16 cellular contexts compared by ENCODE assay signal in genomic region chr13:41766439-41766838, GRCh38.
DNase-seq lines count a peak whose midpoint lies in the region; ATAC-seq, FAIRE-seq and TF ChIP-seq lines count a peak whose summit lies in the region.
"Had no signal": no experiment of that assay in that cellular context is flagged by ENCODE, and none has a peak within 500 bp of the region (broad histone marks: within the 10 kb centered on the region; RNA-seq: fewer than 3 reads in every experiment).

No MANE protein-coding gene starts in this region.

- BruUV-seq in K562 (replicated peaks; lab: Mats Ljungman, UMichigan): no TSS peak

- no peaks in the 10 kb centered on the region for H3K27me3 ChIP-seq in cardiac muscle cell
- no peaks in the 10 kb centered on the region for H3K27me3 ChIP-seq in heart left ventricle
- H3K27me3 ChIP-seq in K562 (ENCODE audit: control insufficient read depth in 2 of 2, insufficient read depth in 2 of 2, low read length in 2 of 2): no peaks in the 10 kb centered on the region
- no peaks in the 10 kb centered on the region for H3K27me3 ChIP-seq in tibial nerve

- intact Hi-C loops in heart left ventricle (cut with DNase I) (no loop called here), K562 (cut with micrococcal nuclease) (no loop called here)

- no peak for TF ChIP-seq CTCF in cardiac muscle cell (IDR thresholded peaks at IDR 0.05; ENCODE audit: low read depth, low read length)
- TF ChIP-seq CTCF in heart left ventricle (IDR thresholded peaks at IDR 0.05): no peak
- TF ChIP-seq CTCF in K562 (IDR thresholded peaks at IDR 0.05 in 2 of 3, conservative IDR thresholded peaks at IDR 0.05 in 1 of 3; ENCODE audit: insufficient read depth in 2 of 3, low read depth in 1 of 3, low read length in 3 of 3): no peak
- no peak for TF ChIP-seq CTCF in nephron progenitor cell (IDR thresholded peaks at IDR 0.05)
- no peak for TF ChIP-seq CTCF in tibial nerve (IDR thresholded peaks at IDR 0.05)

- H3K27ac ChIP-seq in cardiac muscle cell (peak overlapping the region; percentile 81), heart left ventricle (peak overlapping the region in 2 of 12 donors; percentile 12 to 26), K562 (ENCODE audit: extremely low read depth, low read depth, low read length) (peak overlapping the region; percentile 45; the same call in 1 of the 3 replicates), tibial nerve (no peak overlapping the region)

- H3K4me1 Mint-ChIP-seq in nephron progenitor cell: peaks cover 32% of the 10 kb centered on the region
- no peaks in the 10 kb centered on the region for H3K4me1 Mint-ChIP-seq in activated CD4-positive, alpha-beta memory T cell treated with anti-CD3 and anti-CD28 coated beads, Interleukin-2, amount 10 ng/mL, durations not matched to agents 7 days and 5 days
- H3K4me1 Mint-ChIP-seq: B cell had no signal

- H3K9me3 ChIP-seq in cardiac muscle cell (ENCODE audit: low read depth): no peaks in the 10 kb centered on the region
- H3K9me3 ChIP-seq in heart left ventricle: no peaks in the 10 kb centered on the region
- no peaks in the 10 kb centered on the region for H3K9me3 ChIP-seq in K562 (replicated peaks; ENCODE audit: control insufficient read depth, insufficient read depth, low read depth, low read length)
- H3K9me3 ChIP-seq in tibial nerve: no peaks in the 10 kb centered on the region

- H3K36me3 Mint-ChIP-seq in nephron progenitor cell (ENCODE audit: low read depth): peaks cover 17% of the 10 kb centered on the region
- peaks cover 3% of the 10 kb centered on the region for H3K36me3 Mint-ChIP-seq in activated CD4-positive, alpha-beta memory T cell treated with anti-CD3 and anti-CD28 coated beads, Interleukin-2, amount 10 ng/mL, durations not matched to agents 7 days and 5 days (ENCODE audit: low read depth)

- TF ChIP-seq EP300 in K562 (IDR thresholded peaks at IDR 0.05; ENCODE audit: low read length): no peak
- no peak for TF ChIP-seq EP300 in tibial nerve (IDR thresholded peaks at IDR 0.05)

- H3K4me1 ChIP-seq in cardiac muscle cell (ENCODE audit: low read depth) (peaks cover 21% of the 10 kb centered on the region), heart left ventricle (peaks cover 0 to 34% (median 1%) of the 10 kb centered on the region in 12 donors), K562 (replicated peaks in 1 of 2; ENCODE audit: control insufficient read depth in 2 of 2, insufficient read depth in 2 of 2, low read length in 2 of 2) (peaks cover 11 to 31% of the 10 kb centered on the region in 2 experiments; a peak in 4 of 5 replicates), tibial nerve (peaks cover 0 to 9% (median 0%) of the 10 kb centered on the region in 4 donors)

- no peaks in the 10 kb centered on the region for H3K9me3 Mint-ChIP-seq in nephron progenitor cell
- no peaks in the 10 kb centered on the region for H3K9me3 Mint-ChIP-seq in activated CD4-positive, alpha-beta memory T cell treated with anti-CD3 and anti-CD28 coated beads, Interleukin-2, amount 10 ng/mL, durations not matched to agents 7 days and 5 days
- H3K9me3 Mint-ChIP-seq: CD4-positive, alpha-beta T cell had no signal

- 33 to 38% (median 35%) methylated on average over 1 of the region's 1 CpG for WGBS in heart left ventricle, 4 donors
- WGBS in K562 (ENCODE audit: insufficient coverage, low coverage, missing lambda C conversion rate): 0% methylated on average over 1 of the region's 1 CpG
- 68 to 72% methylated on average over 1 of the region's 1 CpG for WGBS in tibial nerve, 2 donors

- H3K36me3 ChIP-seq in cardiac muscle cell (no peaks in the 10 kb centered on the region), heart left ventricle (peaks cover 0 to 4% (median 0%) of the 10 kb centered on the region in 9 donors), K562 (ENCODE audit: control insufficient read depth, insufficient read depth, low read length) (peaks cover 12% of the 10 kb centered on the region; the same call in 1 of the 3 replicates), tibial nerve (no peaks in the 10 kb centered on the region)

- H4K20me1 ChIP-seq in K562 (replicated peaks; ENCODE audit: control insufficient read depth, insufficient read depth, low read length): no peaks in the 10 kb centered on the region

- H3K4me2 ChIP-seq in K562 (ENCODE audit: insufficient read depth, low read length): no peak overlapping the region; the same call in 1 of the 2 replicates

- TF ChIP-seq POLR2A in heart left ventricle (IDR thresholded peaks at IDR 0.05): no peak
- TF ChIP-seq POLR2A in K562 (conservative IDR thresholded peaks at IDR 0.05): no peak
- TF ChIP-seq POLR2A in tibial nerve (IDR thresholded peaks at IDR 0.05): no peak

- no peak overlapping the region for H2AFZ ChIP-seq in K562 (ENCODE audit: low read depth, low read length)

- H3K4me3 Mint-ChIP-seq in nephron progenitor cell: peak overlapping the region; percentile 2
- H3K4me3 Mint-ChIP-seq in activated CD4-positive, alpha-beta memory T cell treated with anti-CD3 and anti-CD28 coated beads, Interleukin-2, amount 10 ng/mL, durations not matched to agents 7 days and 5 days: no peak overlapping the region
- H3K4me3 Mint-ChIP-seq: B cell; CD4-positive, alpha-beta T cell had no signal

- in situ Hi-C loops in K562 (cut with MboI): no loop called here

- no peak overlapping the region for H3K9ac ChIP-seq in K562 (ENCODE audit: insufficient read depth in 1 of 2, low read depth in 2 of 2, low read length in 2 of 2)

- H3K79me2 ChIP-seq in K562 (ENCODE audit: control insufficient read depth, insufficient read depth, low read length): no peaks in the 10 kb centered on the region

- CTCF ChIA-PET in K562 (lab: Yijun Ruan, JAX; ENCODE audit: low intra/inter-chr PET ratio): no interaction called here
- CTCF ChIA-PET in activated CD4-positive, alpha-beta memory T cell treated with anti-CD3 and anti-CD28 coated beads, Interleukin-2, amount 10 ng/mL, durations not matched to agents 7 days and 5 days (lab: Charles Lee): no interaction called here

- POLR2A ChIA-PET in K562 (lab: Yijun Ruan, JAX): interaction anchor here (1.2 kb wide), 1 partner anchor 22 kb away, joined by 4 read pairs; no protein-coding TSS in a partner anchor
- POLR2A ChIA-PET in activated CD4-positive, alpha-beta memory T cell treated with anti-CD3 and anti-CD28 coated beads, Interleukin-2, amount 10 ng/mL, durations not matched to agents 7 days and 5 days (lab: Charles Lee): no interaction called here

- no peak for TF ChIP-seq RAD21 in K562 (CRISPR knock-in tag; conservative IDR thresholded peaks at IDR 0.05 in 1 of 2, IDR thresholded peaks at IDR 0.05 in 1 of 2)

- DNase-seq in cardiac muscle cell (ENCODE audit: low read depth in 1 of 2, low spot score in 1 of 2) (no peak), heart left ventricle (no peak), OCI-M1 (lab: John Stamatoyannopoulos, UW) (peak; percentile 63), K562 (ENCODE audit: extremely low read depth in 1 of 4, low spot score in 3 of 4) (peak in 2 of 4 experiments; percentile 19 to 37), nephron progenitor cell (no peak), tibial nerve (ENCODE audit: low spot score in 2 of 2) (no peak), AG08396 (ENCODE audit: low spot score) (no peak)
- no peak for DNase-seq in activated CD4-positive, alpha-beta memory T cell treated with anti-CD3 and anti-CD28 coated beads, Interleukin-2, amount 10 ng/mL, durations not matched to agents 7 days and 5 days
- DNase-seq: ACHN; C1 segment of cervical spinal cord; Calu3; CD4-positive, alpha-beta T cell; DMS 273 treated with DMSO at 0.1 percent for 48 hours had no signal

- no peaks in the 10 kb centered on the region for H3K9me1 ChIP-seq in K562 (ENCODE audit: control insufficient read depth, insufficient read depth, low read length)

- no peak overlapping the region for H3K4me3 ChIP-seq in cardiac muscle cell
- no peak overlapping the region for H3K4me3 ChIP-seq in heart left ventricle
- no peak overlapping the region for H3K4me3 ChIP-seq in K562
- H3K4me3 ChIP-seq in tibial nerve: no peak overlapping the region

- H3K27ac Mint-ChIP-seq in nephron progenitor cell: peak overlapping the region; percentile 55
- H3K27ac Mint-ChIP-seq in activated CD4-positive, alpha-beta memory T cell treated with anti-CD3 and anti-CD28 coated beads, Interleukin-2, amount 10 ng/mL, durations not matched to agents 7 days and 5 days: no peak overlapping the region
- H3K27ac Mint-ChIP-seq: B cell; CD4-positive, alpha-beta T cell had no signal

- no peak for FAIRE-seq in K562 (lab: Jason Lieb, UNC)
- FAIRE-seq: GM18507 had no signal

- ATAC-seq in heart left ventricle (no peak), K562 (peak; percentile 57)
- ATAC-seq: HCT116 had no signal

- no peaks in the 10 kb centered on the region for H3K27me3 Mint-ChIP-seq in nephron progenitor cell (ENCODE audit: low read depth, poor library complexity)
- H3K27me3 Mint-ChIP-seq in activated CD4-positive, alpha-beta memory T cell treated with anti-CD3 and anti-CD28 coated beads, Interleukin-2, amount 10 ng/mL, durations not matched to agents 7 days and 5 days: no peaks in the 10 kb centered on the region
- H3K27me3 Mint-ChIP-seq: B cell; CD4-positive, alpha-beta T cell had no signal

TF ChIP-seq in K562, 482 proteins besides CTCF, POLR2A, EP300 and RAD21 (continues in another document):
- TF ChIP-seq PKNOX1 (IDR thresholded peaks at IDR 0.05) (peak; percentile 83), KDM1A (IDR thresholded peaks at IDR 0.05) (peak in 1 of 2 experiments; percentile 44; a peak in 1 of 4 replicates), HDAC1 (IDR thresholded peaks at IDR 0.05) (peak in 1 of 2 experiments; percentile 51; a peak in 1 of 4 replicates), SOX6 (IDR thresholded peaks at IDR 0.05) (peak; percentile 86)

Comparison
In these comparisons a context has a peak if more than half of its experiments do, and no peak if none do; other contexts are left out.
1. H3K27ac ChIP-seq: peak in cardiac muscle cell (single experiment) and K562 (single experiment); none in tibial nerve (0 of 4).